In the genomic region with DNA sequence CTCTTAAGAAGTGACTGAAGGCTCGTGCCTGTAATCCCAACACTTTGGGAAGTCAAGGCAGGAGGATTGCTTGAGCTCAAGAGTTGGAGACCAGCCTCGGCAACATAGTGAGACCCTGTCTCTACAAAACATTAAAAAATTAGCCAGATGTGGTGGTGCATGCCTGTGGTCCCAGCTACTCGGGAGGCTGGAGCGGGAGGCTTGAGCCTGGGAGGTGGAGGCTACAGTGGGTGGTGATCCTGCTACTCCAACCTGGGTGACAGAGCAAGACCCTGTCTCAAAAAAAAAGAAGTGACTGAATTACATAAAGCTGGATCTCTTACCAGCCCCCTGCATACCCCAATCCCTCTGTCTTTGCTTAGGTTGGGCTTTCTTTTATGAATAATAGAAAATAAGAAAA, we compare ENCODE assay signal across 2 cellular contexts.
TF ChIP-seq lines count a peak whose summit lies in the region.

No MANE protein-coding gene starts in this region.

TF ChIP-seq in H1, 55 proteins besides CTCF, POLR2A, EP300 and RAD21 (continued from another document):
- TF ChIP-seq JUN (IDR thresholded peaks at IDR 0.05; ENCODE audit: low read depth, low read length) (no peak), GABPA (IDR thresholded peaks at IDR 0.05; ENCODE audit: borderline replicate concordance, insufficient read depth, low read length) (no peak)

TF ChIP-seq in neural cell, 6 proteins besides CTCF, POLR2A, EP300 and RAD21 (continued from another document):
- TF ChIP-seq, protein P1, sequence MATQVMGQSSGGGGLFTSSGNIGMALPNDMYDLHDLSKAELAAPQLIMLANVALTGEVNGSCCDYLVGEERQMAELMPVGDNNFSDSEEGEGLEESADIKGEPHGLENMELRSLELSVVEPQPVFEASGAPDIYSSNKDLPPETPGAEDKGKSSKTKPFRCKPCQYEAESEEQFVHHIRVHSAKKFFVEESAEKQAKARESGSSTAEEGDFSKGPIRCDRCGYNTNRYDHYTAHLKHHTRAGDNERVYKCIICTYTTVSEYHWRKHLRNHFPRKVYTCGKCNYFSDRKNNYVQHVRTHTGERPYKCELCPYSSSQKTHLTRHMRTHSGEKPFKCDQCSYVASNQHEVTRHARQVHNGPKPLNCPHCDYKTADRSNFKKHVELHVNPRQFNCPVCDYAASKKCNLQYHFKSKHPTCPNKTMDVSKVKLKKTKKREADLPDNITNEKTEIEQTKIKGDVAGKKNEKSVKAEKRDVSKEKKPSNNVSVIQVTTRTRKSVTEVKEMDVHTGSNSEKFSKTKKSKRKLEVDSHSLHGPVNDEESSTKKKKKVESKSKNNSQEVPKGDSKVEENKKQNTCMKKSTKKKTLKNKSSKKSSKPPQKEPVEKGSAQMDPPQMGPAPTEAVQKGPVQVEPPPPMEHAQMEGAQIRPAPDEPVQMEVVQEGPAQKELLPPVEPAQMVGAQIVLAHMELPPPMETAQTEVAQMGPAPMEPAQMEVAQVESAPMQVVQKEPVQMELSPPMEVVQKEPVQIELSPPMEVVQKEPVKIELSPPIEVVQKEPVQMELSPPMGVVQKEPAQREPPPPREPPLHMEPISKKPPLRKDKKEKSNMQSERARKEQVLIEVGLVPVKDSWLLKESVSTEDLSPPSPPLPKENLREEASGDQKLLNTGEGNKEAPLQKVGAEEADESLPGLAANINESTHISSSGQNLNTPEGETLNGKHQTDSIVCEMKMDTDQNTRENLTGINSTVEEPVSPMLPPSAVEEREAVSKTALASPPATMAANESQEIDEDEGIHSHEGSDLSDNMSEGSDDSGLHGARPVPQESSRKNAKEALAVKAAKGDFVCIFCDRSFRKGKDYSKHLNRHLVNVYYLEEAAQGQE (IDR thresholded peaks at IDR 0.05; ENCODE audit: borderline replicate concordance), result no peak
- no peak for TF ChIP-seq POLR2AphosphoS5 (IDR thresholded peaks at IDR 0.05)
- TF ChIP-seq SMC3 (conservative IDR thresholded peaks at IDR 0.05; ENCODE audit: poor library complexity), result no peak
